8 cellular contexts compared by ENCODE assay signal in genomic region chr20:3767434-3768341, GRCh38. TPM values are rescaled to one million over a fixed set of nuclear protein-coding genes. Genes with fewer than 3 reads are reported as not detected.
A peak's percentile ranks its signal among the peaks of the same experiment; 100 is the strongest.
DNase-seq lines count a peak whose midpoint lies in the region; ATAC-seq and TF ChIP-seq lines count a peak whose summit lies in the region.

Gene ADISSP, minus strand, starts transcription at chr20:3767753. Its CDS starts 7,653 bp downstream, at chr20:3760100.

- peak within 1 kb of the TSS; percentile 69 for H3K27ac ChIP-seq in Karpas-422 (ENCODE audit: low read length)
- H3K27ac ChIP-seq in esophagus muscularis mucosa (replicated peaks in 1 of 4), result peak within 1 kb of the TSS; percentile 91 to 97 (median 93)
- H3K27ac ChIP-seq in muscle layer of duodenum (ENCODE audit: low read length), result peak within 1 kb of the TSS; percentile 82

- H3K79me2 ChIP-seq in Karpas-422 (ENCODE audit: low read length), result peaks cover 42% of the 10 kb centered on the region

- H3K9me2 ChIP-seq in Karpas-422 (replicated peaks; ENCODE audit: insufficient read depth, low read length), result no peaks in the 10 kb centered on the region

- no peaks in the 10 kb centered on the region for H3K36me3 ChIP-seq in Karpas-422 (ENCODE audit: insufficient read depth, low read length)
- H3K36me3 ChIP-seq in esophagus muscularis mucosa, result no peaks in the 10 kb centered on the region
- no peaks in the 10 kb centered on the region for H3K36me3 ChIP-seq in muscle layer of duodenum (ENCODE audit: control insufficient read depth in 1 of 2, insufficient read depth in 2 of 2, low read length in 2 of 2)

- peak within 1 kb of the TSS; percentile 100 for H3K4me3 ChIP-seq in Karpas-422 (ENCODE audit: low read length)
- H3K4me3 ChIP-seq in esophagus muscularis mucosa, result peak within 1 kb of the TSS; percentile 68 to 83 (median 70)
- H3K4me3 ChIP-seq in muscle layer of duodenum (ENCODE audit: low read depth in 1 of 2, low read length in 2 of 2), result peak within 1 kb of the TSS; percentile 69 to 94

- H3K27me3 ChIP-seq in Karpas-422 (ENCODE audit: low read length), result no peaks in the 10 kb centered on the region
- H3K27me3 ChIP-seq in esophagus muscularis mucosa, result no peaks in the 10 kb centered on the region
- H3K27me3 ChIP-seq in muscle layer of duodenum (ENCODE audit: low read depth, low read length), result no peaks in the 10 kb centered on the region

- TF ChIP-seq EP300 in esophagus muscularis mucosa (IDR thresholded peaks at IDR 0.05), result no peak

- ATAC-seq in GM21825 (IDR thresholded peaks at IDR 0.05; ENCODE audit: unreplicated experiment), result peak; percentile 94

- H3K9me3 ChIP-seq in Karpas-422 (ENCODE audit: low read length) (no peaks in the 10 kb centered on the region), esophagus muscularis mucosa (no peaks in the 10 kb centered on the region), muscle layer of duodenum (ENCODE audit: control insufficient read depth in 1 of 2, low read length in 2 of 2) (no peaks in the 10 kb centered on the region)

- peaks cover 36% of the 10 kb centered on the region for H3K4me1 ChIP-seq in Karpas-422 (ENCODE audit: low read length)
- peaks cover 28 to 66% (median 63%) of the 10 kb centered on the region in 4 donors for H3K4me1 ChIP-seq in esophagus muscularis mucosa
- peaks cover 12 to 48% of the 10 kb centered on the region in 2 donors for H3K4me1 ChIP-seq in muscle layer of duodenum (ENCODE audit: control insufficient read depth in 1 of 2, insufficient read depth in 2 of 2, low read length in 2 of 2)

- 0% methylated on average over 17 of the region's 80 CpGs for WGBS in esophagus muscularis mucosa

- peak within 1 kb of the TSS; percentile 91; the same call in 1 of the 2 replicates for H2AFZ ChIP-seq in Karpas-422 (ENCODE audit: low read length)

- DNase-seq in Daoy (ENCODE audit: low read depth) (peak; percentile 99), Karpas-422 (peak; percentile 99), RKO (ENCODE audit: low spot score) (peak; percentile 100), activated T-helper 1 cell treated with Interleukin-2 at 50 U/mL for 16 hours (ENCODE audit: low read depth) (peak; percentile 93), esophagus muscularis mucosa (ENCODE audit: extremely low spot score) (peak; percentile 100)
- peak; percentile 94 to 96 for DNase-seq in stimulated activated CD8-positive, alpha-beta memory T cell treated with anti-CD3 and anti-CD28 coated beads, Interleukin-7, amount 100 ng/mL, for 4 hours (ENCODE audit: low read depth in 2 of 2)

- peak in 2 of 3 experiments; percentile 10 to 23 for TF ChIP-seq CTCF in esophagus muscularis mucosa (IDR thresholded peaks at IDR 0.05)

- no peaks in the 10 kb centered on the region; the same call in 1 of the 2 replicates for H4K20me1 ChIP-seq in Karpas-422 (ENCODE audit: insufficient read depth, low read depth, low read length)

- intact Hi-C loops in esophagus muscularis mucosa (cut with DNase I), result no loop called here

- peak within 1 kb of the TSS; percentile 99 for H3K9ac ChIP-seq in Karpas-422 (ENCODE audit: low read length)

- peak within 1 kb of the TSS; percentile 100 for H3K4me2 ChIP-seq in Karpas-422 (ENCODE audit: low read depth, low read length, poor library complexity, severe bottlenecking)

- TF ChIP-seq POLR2A in esophagus muscularis mucosa (IDR thresholded peaks at IDR 0.05; ENCODE audit: low read depth), result no peak

RNA-seq across cellular contexts. Expression of gene ADISSP, which starts in this region (rescaled TPM):
- 39.4 and 40.4 TPM in 2 replicates for total RNA-seq in Daoy (2014; rRNA removed; shearing (Covaris generic))
- 44.1 and 60.4 TPM in 2 replicates for total RNA-seq in Karpas-422 (2014; rRNA removed; shearing (Covaris generic); ENCODE audit: low replicate concordance)
- 10 to 100 TPM; 56.5 to 96.1 (median 73.6) TPM for total RNA-seq in esophagus muscularis mucosa

Comparison
In these comparisons a context has a peak if more than half of its experiments do, and no peak if none do; other contexts are left out.
1. Peak in every context shown above with its lines: DNase-seq, ATAC-seq, H3K4me3 ChIP-seq and H3K27ac ChIP-seq.